Comparison of ENCODE assay signal across 16 cellular contexts in genomic region chr4:66097271-66097670, GRCh38.
"Had no signal": no experiment of that assay in that cellular context is flagged by ENCODE, and none has a peak within 500 bp of the region (broad histone marks: within the 10 kb centered on the region; RNA-seq: fewer than 3 reads in every experiment).

No MANE protein-coding gene starts in this region.

- H3K9me3 ChIP-seq: gastroesophageal sphincter, thoracic aorta, upper lobe of right lung had no signal

- H3K36me3 ChIP-seq: esophagus muscularis mucosa, gastroesophageal sphincter, heart left ventricle, left lung, spleen, thoracic aorta, upper lobe of right lung had no signal

- H3K4me1 ChIP-seq: esophagus muscularis mucosa, gastroesophageal sphincter, heart left ventricle, left lung, spleen, upper lobe of right lung had no signal

- DNase-seq: activated B cell treated with CpG ODN at 0.5 μM for 24 hours; activated CD4-positive, alpha-beta memory T cell treated with anti-CD3 and anti-CD28 coated beads, Interleukin-2, amount 10 ng/mL, durations not matched to agents 7 days and 5 days; activated CD4-positive, alpha-beta T cell treated with anti-CD3 and anti-CD28 coated beads for 48 hours; activated CD8-positive, alpha-beta memory T cell treated with anti-CD3 and anti-CD28 coated beads, Interleukin-2, amount 10 ng/mL, durations not matched to agents 7 days and 5 days; effector CD4-positive, alpha-beta T cell; heart left ventricle; left lung; nephron progenitor cell; occipital lobe; posterior cingulate gyrus; spleen; stimulated activated CD4-positive, alpha-beta T cell treated with anti-CD3 and anti-CD28 coated beads, Interleukin-4, amount 100 ng/mL, for 4 hours; upper lobe of right lung had no signal

- H3K27ac ChIP-seq: esophagus muscularis mucosa, gastroesophageal sphincter, heart left ventricle, left lung, spleen, thoracic aorta, upper lobe of right lung had no signal

- H3K4me3 ChIP-seq: esophagus muscularis mucosa, gastroesophageal sphincter, heart left ventricle, left lung, spleen, thoracic aorta, upper lobe of right lung had no signal

- H3K27me3 ChIP-seq: esophagus muscularis mucosa, gastroesophageal sphincter, heart left ventricle, left lung, spleen, upper lobe of right lung had no signal
